1 cellular context compared by ENCODE assay signal in the genomic region with DNA sequence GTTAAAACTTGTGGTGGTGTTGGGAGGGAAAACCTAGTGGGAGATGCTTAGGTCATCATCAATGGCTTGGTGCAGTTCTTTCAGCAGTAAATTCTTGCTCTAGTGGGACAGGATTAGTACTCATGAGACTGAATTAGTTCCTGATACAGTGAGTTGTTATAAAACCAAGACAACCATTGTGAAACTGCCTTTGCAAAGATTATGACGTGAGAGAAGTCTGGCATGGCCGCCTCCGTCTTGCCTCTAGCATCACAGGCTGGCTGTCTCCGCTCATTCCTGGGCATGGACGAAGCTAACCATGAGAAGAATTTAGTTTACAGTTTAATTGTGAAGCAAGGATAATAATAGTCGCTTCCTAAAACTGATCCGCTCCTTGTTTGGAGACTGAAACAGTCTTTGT.
A peak's percentile ranks its signal among the peaks of the same experiment; 100 is the strongest.
TF ChIP-seq lines count a peak whose summit lies in the region.

No MANE protein-coding gene starts in this region.

TF ChIP-seq in GM12878, 131 proteins besides CTCF, POLR2A, EP300 and RAD21 (continued from another document):
- TF ChIP-seq, protein P1, sequence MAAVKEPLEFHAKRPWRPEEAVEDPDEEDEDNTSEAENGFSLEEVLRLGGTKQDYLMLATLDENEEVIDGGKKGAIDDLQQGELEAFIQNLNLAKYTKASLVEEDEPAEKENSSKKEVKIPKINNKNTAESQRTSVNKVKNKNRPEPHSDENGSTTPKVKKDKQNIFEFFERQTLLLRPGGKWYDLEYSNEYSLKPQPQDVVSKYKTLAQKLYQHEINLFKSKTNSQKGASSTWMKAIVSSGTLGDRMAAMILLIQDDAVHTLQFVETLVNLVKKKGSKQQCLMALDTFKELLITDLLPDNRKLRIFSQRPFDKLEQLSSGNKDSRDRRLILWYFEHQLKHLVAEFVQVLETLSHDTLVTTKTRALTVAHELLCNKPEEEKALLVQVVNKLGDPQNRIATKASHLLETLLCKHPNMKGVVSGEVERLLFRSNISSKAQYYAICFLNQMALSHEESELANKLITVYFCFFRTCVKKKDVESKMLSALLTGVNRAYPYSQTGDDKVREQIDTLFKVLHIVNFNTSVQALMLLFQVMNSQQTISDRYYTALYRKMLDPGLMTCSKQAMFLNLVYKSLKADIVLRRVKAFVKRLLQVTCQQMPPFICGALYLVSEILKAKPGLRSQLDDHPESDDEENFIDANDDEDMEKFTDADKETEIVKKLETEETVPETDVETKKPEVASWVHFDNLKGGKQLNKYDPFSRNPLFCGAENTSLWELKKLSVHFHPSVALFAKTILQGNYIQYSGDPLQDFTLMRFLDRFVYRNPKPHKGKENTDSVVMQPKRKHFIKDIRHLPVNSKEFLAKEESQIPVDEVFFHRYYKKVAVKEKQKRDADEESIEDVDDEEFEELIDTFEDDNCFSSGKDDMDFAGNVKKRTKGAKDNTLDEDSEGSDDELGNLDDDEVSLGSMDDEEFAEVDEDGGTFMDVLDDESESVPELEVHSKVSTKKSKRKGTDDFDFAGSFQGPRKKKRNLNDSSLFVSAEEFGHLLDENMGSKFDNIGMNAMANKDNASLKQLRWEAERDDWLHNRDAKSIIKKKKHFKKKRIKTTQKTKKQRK (IDR thresholded peaks at IDR 0.05; ENCODE audit: low read depth, low read length): no peak
- TF ChIP-seq, protein P2, sequence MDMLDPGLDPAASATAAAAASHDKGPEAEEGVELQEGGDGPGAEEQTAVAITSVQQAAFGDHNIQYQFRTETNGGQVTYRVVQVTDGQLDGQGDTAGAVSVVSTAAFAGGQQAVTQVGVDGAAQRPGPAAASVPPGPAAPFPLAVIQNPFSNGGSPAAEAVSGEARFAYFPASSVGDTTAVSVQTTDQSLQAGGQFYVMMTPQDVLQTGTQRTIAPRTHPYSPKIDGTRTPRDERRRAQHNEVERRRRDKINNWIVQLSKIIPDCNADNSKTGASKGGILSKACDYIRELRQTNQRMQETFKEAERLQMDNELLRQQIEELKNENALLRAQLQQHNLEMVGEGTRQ (IDR thresholded peaks at IDR 0.05; ENCODE audit: borderline replicate concordance, low read depth, low read length): no peak
- no peak for TF ChIP-seq CBX5 (IDR thresholded peaks at IDR 0.05; ENCODE audit: low read depth)
- TF ChIP-seq BCL11A (IDR thresholded peaks at IDR 0.05; ENCODE audit: low read depth, low read length): no peak
- TF ChIP-seq, protein P3, sequence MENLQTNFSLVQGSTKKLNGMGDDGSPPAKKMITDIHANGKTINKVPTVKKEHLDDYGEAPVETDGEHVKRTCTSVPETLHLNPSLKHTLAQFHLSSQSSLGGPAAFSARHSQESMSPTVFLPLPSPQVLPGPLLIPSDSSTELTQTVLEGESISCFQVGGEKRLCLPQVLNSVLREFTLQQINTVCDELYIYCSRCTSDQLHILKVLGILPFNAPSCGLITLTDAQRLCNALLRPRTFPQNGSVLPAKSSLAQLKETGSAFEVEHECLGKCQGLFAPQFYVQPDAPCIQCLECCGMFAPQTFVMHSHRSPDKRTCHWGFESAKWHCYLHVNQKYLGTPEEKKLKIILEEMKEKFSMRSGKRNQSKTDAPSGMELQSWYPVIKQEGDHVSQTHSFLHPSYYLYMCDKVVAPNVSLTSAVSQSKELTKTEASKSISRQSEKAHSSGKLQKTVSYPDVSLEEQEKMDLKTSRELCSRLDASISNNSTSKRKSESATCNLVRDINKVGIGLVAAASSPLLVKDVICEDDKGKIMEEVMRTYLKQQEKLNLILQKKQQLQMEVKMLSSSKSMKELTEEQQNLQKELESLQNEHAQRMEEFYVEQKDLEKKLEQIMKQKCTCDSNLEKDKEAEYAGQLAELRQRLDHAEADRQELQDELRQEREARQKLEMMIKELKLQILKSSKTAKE (IDR thresholded peaks at IDR 0.05; ENCODE audit: low read depth, poor library complexity, severe bottlenecking): no peak
- no peak for TF ChIP-seq SIN3A (IDR thresholded peaks at IDR 0.05; ENCODE audit: low read depth, low read length)
- no peak for TF ChIP-seq FOS (IDR thresholded peaks at IDR 0.05; ENCODE audit: borderline replicate concordance, extremely low read depth, insufficient read length)
- no peak for TF ChIP-seq SUZ12 (IDR thresholded peaks at IDR 0.05; ENCODE audit: unreplicated experiment)
- TF ChIP-seq, protein P4, sequence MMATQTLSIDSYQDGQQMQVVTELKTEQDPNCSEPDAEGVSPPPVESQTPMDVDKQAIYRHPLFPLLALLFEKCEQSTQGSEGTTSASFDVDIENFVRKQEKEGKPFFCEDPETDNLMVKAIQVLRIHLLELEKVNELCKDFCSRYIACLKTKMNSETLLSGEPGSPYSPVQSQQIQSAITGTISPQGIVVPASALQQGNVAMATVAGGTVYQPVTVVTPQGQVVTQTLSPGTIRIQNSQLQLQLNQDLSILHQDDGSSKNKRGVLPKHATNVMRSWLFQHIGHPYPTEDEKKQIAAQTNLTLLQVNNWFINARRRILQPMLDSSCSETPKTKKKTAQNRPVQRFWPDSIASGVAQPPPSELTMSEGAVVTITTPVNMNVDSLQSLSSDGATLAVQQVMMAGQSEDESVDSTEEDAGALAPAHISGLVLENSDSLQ (IDR thresholded peaks at IDR 0.05): no peak
- TF ChIP-seq, protein P5, sequence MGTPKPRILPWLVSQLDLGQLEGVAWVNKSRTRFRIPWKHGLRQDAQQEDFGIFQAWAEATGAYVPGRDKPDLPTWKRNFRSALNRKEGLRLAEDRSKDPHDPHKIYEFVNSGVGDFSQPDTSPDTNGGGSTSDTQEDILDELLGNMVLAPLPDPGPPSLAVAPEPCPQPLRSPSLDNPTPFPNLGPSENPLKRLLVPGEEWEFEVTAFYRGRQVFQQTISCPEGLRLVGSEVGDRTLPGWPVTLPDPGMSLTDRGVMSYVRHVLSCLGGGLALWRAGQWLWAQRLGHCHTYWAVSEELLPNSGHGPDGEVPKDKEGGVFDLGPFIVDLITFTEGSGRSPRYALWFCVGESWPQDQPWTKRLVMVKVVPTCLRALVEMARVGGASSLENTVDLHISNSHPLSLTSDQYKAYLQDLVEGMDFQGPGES (IDR thresholded peaks at IDR 0.05): no peak
- TF ChIP-seq ZSCAN29 (IDR thresholded peaks at IDR 0.05): no peak
- TF ChIP-seq SMARCA5 (IDR thresholded peaks at IDR 0.05): no peak
- no peak for TF ChIP-seq POLR2AphosphoS5 (IDR thresholded peaks at IDR 0.05; ENCODE audit: low read length)
- TF ChIP-seq, protein P6, sequence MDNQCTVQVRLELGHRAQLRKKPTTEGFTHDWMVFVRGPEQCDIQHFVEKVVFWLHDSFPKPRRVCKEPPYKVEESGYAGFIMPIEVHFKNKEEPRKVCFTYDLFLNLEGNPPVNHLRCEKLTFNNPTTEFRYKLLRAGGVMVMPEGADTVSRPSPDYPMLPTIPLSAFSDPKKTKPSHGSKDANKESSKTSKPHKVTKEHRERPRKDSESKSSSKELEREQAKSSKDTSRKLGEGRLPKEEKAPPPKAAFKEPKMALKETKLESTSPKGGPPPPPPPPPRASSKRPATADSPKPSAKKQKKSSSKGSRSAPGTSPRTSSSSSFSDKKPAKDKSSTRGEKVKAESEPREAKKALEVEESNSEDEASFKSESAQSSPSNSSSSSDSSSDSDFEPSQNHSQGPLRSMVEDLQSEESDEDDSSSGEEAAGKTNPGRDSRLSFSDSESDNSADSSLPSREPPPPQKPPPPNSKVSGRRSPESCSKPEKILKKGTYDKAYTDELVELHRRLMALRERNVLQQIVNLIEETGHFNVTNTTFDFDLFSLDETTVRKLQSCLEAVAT (IDR thresholded peaks at IDR 0.05): peak; percentile 63; the same call in 1 of the 2 replicates
- TF ChIP-seq ZNF217 (IDR thresholded peaks at IDR 0.05): no peak
- TF ChIP-seq, protein P7, sequence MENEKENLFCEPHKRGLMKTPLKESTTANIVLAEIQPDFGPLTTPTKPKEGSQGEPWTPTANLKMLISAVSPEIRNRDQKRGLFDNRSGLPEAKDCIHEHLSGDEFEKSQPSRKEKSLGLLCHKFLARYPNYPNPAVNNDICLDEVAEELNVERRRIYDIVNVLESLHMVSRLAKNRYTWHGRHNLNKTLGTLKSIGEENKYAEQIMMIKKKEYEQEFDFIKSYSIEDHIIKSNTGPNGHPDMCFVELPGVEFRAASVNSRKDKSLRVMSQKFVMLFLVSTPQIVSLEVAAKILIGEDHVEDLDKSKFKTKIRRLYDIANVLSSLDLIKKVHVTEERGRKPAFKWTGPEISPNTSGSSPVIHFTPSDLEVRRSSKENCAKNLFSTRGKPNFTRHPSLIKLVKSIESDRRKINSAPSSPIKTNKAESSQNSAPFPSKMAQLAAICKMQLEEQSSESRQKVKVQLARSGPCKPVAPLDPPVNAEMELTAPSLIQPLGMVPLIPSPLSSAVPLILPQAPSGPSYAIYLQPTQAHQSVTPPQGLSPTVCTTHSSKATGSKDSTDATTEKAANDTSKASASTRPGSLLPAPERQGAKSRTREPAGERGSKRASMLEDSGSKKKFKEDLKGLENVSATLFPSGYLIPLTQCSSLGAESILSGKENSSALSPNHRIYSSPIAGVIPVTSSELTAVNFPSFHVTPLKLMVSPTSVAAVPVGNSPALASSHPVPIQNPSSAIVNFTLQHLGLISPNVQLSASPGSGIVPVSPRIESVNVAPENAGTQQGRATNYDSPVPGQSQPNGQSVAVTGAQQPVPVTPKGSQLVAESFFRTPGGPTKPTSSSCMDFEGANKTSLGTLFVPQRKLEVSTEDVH (IDR thresholded peaks at IDR 0.05; ENCODE audit: low read depth, partially characterized antibody): no peak
- TF ChIP-seq CHD2 (IDR thresholded peaks at IDR 0.05; ENCODE audit: borderline replicate concordance, low read depth, low read length): no peak
- no peak for TF ChIP-seq TCF12 (IDR thresholded peaks at IDR 0.05; ENCODE audit: low read depth, low read length)
- TF ChIP-seq, protein P8, sequence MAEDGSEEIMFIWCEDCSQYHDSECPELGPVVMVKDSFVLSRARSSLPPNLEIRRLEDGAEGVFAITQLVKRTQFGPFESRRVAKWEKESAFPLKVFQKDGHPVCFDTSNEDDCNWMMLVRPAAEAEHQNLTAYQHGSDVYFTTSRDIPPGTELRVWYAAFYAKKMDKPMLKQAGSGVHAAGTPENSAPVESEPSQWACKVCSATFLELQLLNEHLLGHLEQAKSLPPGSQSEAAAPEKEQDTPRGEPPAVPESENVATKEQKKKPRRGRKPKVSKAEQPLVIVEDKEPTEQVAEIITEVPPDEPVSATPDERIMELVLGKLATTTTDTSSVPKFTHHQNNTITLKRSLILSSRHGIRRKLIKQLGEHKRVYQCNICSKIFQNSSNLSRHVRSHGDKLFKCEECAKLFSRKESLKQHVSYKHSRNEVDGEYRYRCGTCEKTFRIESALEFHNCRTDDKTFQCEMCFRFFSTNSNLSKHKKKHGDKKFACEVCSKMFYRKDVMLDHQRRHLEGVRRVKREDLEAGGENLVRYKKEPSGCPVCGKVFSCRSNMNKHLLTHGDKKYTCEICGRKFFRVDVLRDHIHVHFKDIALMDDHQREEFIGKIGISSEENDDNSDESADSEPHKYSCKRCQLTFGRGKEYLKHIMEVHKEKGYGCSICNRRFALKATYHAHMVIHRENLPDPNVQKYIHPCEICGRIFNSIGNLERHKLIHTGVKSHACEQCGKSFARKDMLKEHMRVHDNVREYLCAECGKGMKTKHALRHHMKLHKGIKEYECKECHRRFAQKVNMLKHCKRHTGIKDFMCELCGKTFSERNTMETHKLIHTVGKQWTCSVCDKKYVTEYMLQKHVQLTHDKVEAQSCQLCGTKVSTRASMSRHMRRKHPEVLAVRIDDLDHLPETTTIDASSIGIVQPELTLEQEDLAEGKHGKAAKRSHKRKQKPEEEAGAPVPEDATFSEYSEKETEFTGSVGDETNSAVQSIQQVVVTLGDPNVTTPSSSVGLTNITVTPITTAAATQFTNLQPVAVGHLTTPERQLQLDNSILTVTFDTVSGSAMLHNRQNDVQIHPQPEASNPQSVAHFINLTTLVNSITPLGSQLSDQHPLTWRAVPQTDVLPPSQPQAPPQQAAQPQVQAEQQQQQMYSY (CRISPR knock-in tag; IDR thresholded peaks at IDR 0.05): no peak
- TF ChIP-seq MTA2 (IDR thresholded peaks at IDR 0.05; ENCODE audit: low read depth): 0 out of 2 replicates have a peak, but pooled peaks have one; percentile 3
- TF ChIP-seq HDAC2 (IDR thresholded peaks at IDR 0.05): no peak
- no peak for TF ChIP-seq HCFC1 (IDR thresholded peaks at IDR 0.05; ENCODE audit: low read length)
- TF ChIP-seq, protein P9, sequence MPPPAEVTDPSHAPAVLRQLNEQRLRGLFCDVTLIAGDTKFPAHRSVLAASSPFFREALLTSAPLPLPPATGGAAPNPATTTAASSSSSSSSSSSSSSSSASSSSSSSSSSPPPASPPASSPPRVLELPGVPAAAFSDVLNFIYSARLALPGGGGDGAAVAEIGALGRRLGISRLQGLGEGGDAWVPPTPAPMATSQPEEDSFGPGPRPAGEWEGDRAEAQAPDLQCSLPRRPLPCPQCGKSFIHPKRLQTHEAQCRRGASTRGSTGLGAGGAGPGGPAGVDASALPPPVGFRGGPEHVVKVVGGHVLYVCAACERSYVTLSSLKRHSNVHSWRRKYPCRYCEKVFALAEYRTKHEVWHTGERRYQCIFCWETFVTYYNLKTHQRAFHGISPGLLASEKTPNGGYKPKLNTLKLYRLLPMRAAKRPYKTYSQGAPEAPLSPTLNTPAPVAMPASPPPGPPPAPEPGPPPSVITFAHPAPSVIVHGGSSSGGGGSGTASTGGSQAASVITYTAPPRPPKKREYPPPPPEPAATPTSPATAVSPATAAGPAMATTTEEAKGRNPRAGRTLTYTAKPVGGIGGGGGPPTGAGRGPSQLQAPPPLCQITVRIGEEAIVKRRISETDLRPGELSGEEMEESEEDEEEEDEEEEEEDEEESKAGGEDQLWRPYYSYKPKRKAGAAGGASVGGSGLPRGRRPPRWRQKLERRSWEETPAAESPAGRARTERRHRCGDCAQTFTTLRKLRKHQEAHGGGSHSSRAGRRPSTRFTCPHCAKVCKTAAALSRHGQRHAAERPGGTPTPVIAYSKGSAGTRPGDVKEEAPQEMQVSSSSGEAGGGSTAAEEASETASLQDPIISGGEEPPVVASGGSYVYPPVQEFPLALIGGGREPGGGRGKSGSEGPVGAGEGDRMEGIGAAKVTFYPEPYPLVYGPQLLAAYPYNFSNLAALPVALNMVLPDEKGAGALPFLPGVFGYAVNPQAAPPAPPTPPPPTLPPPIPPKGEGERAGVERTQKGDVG (CRISPR knock-in tag; IDR thresholded peaks at IDR 0.05): no peak
- TF ChIP-seq TCF3 (IDR thresholded peaks at IDR 0.05; ENCODE audit: borderline replicate concordance, insufficient read depth, low read depth, low read length): no peak
- 0 out of 2 replicates have a peak, but pooled peaks have one; percentile 49 for TF ChIP-seq CREM (IDR thresholded peaks at IDR 0.05; ENCODE audit: low read depth)
- TF ChIP-seq ATF7 (IDR thresholded peaks at IDR 0.05; ENCODE audit: low read depth): peak; percentile 10; the same call in 1 of the 2 replicates
- TF ChIP-seq, protein P10, sequence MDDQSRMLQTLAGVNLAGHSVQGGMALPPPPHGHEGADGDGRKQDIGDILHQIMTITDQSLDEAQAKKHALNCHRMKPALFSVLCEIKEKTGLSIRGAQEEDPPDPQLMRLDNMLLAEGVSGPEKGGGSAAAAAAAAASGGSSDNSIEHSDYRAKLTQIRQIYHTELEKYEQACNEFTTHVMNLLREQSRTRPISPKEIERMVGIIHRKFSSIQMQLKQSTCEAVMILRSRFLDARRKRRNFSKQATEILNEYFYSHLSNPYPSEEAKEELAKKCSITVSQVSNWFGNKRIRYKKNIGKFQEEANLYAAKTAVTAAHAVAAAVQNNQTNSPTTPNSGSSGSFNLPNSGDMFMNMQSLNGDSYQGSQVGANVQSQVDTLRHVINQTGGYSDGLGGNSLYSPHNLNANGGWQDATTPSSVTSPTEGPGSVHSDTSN (IDR thresholded peaks at IDR 0.05; ENCODE audit: insufficient replicate concordance, low read depth, low read length): no peak
- TF ChIP-seq, protein P11, sequence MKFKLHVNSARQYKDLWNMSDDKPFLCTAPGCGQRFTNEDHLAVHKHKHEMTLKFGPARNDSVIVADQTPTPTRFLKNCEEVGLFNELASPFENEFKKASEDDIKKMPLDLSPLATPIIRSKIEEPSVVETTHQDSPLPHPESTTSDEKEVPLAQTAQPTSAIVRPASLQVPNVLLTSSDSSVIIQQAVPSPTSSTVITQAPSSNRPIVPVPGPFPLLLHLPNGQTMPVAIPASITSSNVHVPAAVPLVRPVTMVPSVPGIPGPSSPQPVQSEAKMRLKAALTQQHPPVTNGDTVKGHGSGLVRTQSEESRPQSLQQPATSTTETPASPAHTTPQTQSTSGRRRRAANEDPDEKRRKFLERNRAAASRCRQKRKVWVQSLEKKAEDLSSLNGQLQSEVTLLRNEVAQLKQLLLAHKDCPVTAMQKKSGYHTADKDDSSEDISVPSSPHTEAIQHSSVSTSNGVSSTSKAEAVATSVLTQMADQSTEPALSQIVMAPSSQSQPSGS (IDR thresholded peaks at IDR 0.05; ENCODE audit: low read length): no peak
